ENCODE assay signal across 11 cellular contexts in genomic region chr7:87474046-87474445, GRCh38. TPM values are rescaled to one million over a fixed set of nuclear protein-coding genes. Genes with fewer than 3 reads are reported as not detected.
DNase-seq lines count a peak whose midpoint lies in the region; ATAC-seq and TF ChIP-seq lines count a peak whose summit lies in the region.
"Had no signal": no experiment of that assay in that cellular context is flagged by ENCODE, and none has a peak within 500 bp of the region (broad histone marks: within the 10 kb centered on the region; RNA-seq: fewer than 3 reads in every experiment).

No MANE protein-coding gene starts in this region.

- H3K4me3 ChIP-seq in GM23248, result peak overlapping the region; percentile 72
- peak overlapping the region; percentile 62 for H3K4me3 ChIP-seq in OCI-LY7 (ENCODE audit: low read depth, low read length, poor library complexity, severe bottlenecking)
- H3K4me3 ChIP-seq in CD8-positive, alpha-beta T cell (ENCODE audit: low read depth, low read length), result no peak overlapping the region

- H3K4me2 ChIP-seq in GM23248 (ENCODE audit: unreplicated experiment) (peak overlapping the region; percentile 91), OCI-LY7 (ENCODE audit: low read length) (peak overlapping the region; percentile 94)

- WGBS in GM23248 (ENCODE audit: low coverage in 1 of 2, low lambda C conversion rate in 2 of 2, missing lambda C conversion rate in 2 of 2), 2 experiments, result 12 to 22% methylated on average over 2 of the region's 2 CpGs

- peaks cover 31% of the 10 kb centered on the region for H3K4me1 Mint-ChIP-seq in memory B cell
- H3K4me1 Mint-ChIP-seq in CD8-positive, alpha-beta T cell (ENCODE audit: low read depth), result peaks cover 14% of the 10 kb centered on the region

- peak overlapping the region; percentile 72; the same call in 1 of the 2 replicates for H3K9ac ChIP-seq in GM23248

- H3K9me2 ChIP-seq in GM23248 (ENCODE audit: insufficient read depth) (no peaks in the 10 kb centered on the region), OCI-LY7 (ENCODE audit: insufficient read depth, low read length) (no peaks in the 10 kb centered on the region)

- CTCF ChIA-PET in OCI-LY7 (lab: Charles Lee; ENCODE audit: unreplicated experiment), result no interaction called here
- CTCF ChIA-PET in CD8-positive, alpha-beta T cell (lab: Charles Lee), result no interaction called here

- H3K27me3 Mint-ChIP-seq in memory B cell, result no peaks in the 10 kb centered on the region
- H3K27me3 Mint-ChIP-seq in CD8-positive, alpha-beta T cell (ENCODE audit: low read depth), result peaks cover 37% of the 10 kb centered on the region

- TF ChIP-seq CTCF in OCI-LY7 (conservative IDR thresholded peaks at IDR 0.05; ENCODE audit: low read length), result no peak
- TF ChIP-seq CTCF in CD8-positive, alpha-beta T cell (IDR thresholded peaks at IDR 0.05), result no peak

- in situ Hi-C loops in GM23248 (cut with MboI), result no loop called here

- H3K36me3 ChIP-seq in GM23248 (ENCODE audit: low read depth) (no peaks in the 10 kb centered on the region), OCI-LY7 (ENCODE audit: insufficient read depth, low read length) (no peaks in the 10 kb centered on the region)
- H3K36me3 ChIP-seq in CD8-positive, alpha-beta T cell (ENCODE audit: insufficient read depth, low read length), result no peaks in the 10 kb centered on the region

- no peaks in the 10 kb centered on the region for H4K20me1 ChIP-seq in GM23248 (ENCODE audit: insufficient read depth)
- no peaks in the 10 kb centered on the region for H4K20me1 ChIP-seq in OCI-LY7 (ENCODE audit: insufficient read depth, low read length)

- no TSS peak for BruUV-seq in OCI-LY7 (replicated peaks; lab: Mats Ljungman, UMichigan)

- peaks cover 6% of the 10 kb centered on the region for H3K36me3 Mint-ChIP-seq in memory B cell
- no peaks in the 10 kb centered on the region for H3K36me3 Mint-ChIP-seq in CD8-positive, alpha-beta T cell
- H3K36me3 Mint-ChIP-seq: CD4-positive, alpha-beta memory T cell had no signal

- no peaks in the 10 kb centered on the region for H3K9me3 ChIP-seq in GM23248 (ENCODE audit: low read depth)
- H3K9me3 ChIP-seq in OCI-LY7 (ENCODE audit: low read length), result no peaks in the 10 kb centered on the region
- H3K9me3 ChIP-seq in CD8-positive, alpha-beta T cell (ENCODE audit: low read length), result no peaks in the 10 kb centered on the region

- no peak for ATAC-seq in memory B cell (ENCODE audit: low read depth)
- ATAC-seq in CD8-positive, alpha-beta T cell, result no peak

- H3K9me3 Mint-ChIP-seq in memory B cell, result no peaks in the 10 kb centered on the region
- no peaks in the 10 kb centered on the region for H3K9me3 Mint-ChIP-seq in CD8-positive, alpha-beta T cell

- no peaks in the 10 kb centered on the region for H3F3A ChIP-seq in GM23248 (ENCODE audit: insufficient read depth)

- H3K4me3 Mint-ChIP-seq in memory B cell, result peak overlapping the region; percentile 85
- no peak overlapping the region for H3K4me3 Mint-ChIP-seq in CD8-positive, alpha-beta T cell

- H3K27ac ChIP-seq in GM23248 (peak overlapping the region; percentile 55; the same call in 1 of the 2 replicates), OCI-LY7 (ENCODE audit: low read depth, low read length, poor library complexity, severe bottlenecking) (peak overlapping the region; percentile 26)
- H3K27ac ChIP-seq in CD8-positive, alpha-beta T cell (ENCODE audit: low read depth, low read length), result no peak overlapping the region

- H2AFZ ChIP-seq in GM23248 (peak overlapping the region; percentile 85; the same call in 1 of the 2 replicates), OCI-LY7 (ENCODE audit: low read length) (no peak overlapping the region; the same call in 1 of the 2 replicates)

- peaks cover 14% of the 10 kb centered on the region for H3K4me1 ChIP-seq in GM23248 (ENCODE audit: insufficient read depth)
- H3K4me1 ChIP-seq in OCI-LY7 (ENCODE audit: insufficient read depth, low read length, poor library complexity, severe bottlenecking), result peaks cover 18% of the 10 kb centered on the region
- H3K4me1 ChIP-seq in CD8-positive, alpha-beta T cell (ENCODE audit: insufficient read depth, low read length), result peaks cover 5% of the 10 kb centered on the region

- DNase-seq in EH (ENCODE audit: low read depth) (peak; percentile 27), GM23248 (peak; percentile 20), OCI-LY7 (ENCODE audit: low spot score) (no peak), memory B cell (ENCODE audit: low spot score in 2 of 2) (no peak), COLO829 (ENCODE audit: low spot score) (no peak)
- no peak for DNase-seq in stimulated activated naive CD4-positive, alpha-beta T cell (lab: John Stamatoyannopoulos, UW)
- DNase-seq in CD8-positive, alpha-beta T cell, result no peak
- DNase-seq in effector CD4-positive, alpha-beta T cell, result no peak
- DNase-seq: amniotic stem cell; CD4-positive, alpha-beta memory T cell; NCI-H510A treated with DMSO at 0.1 percent for 48 hours had no signal

- H3K27me3 ChIP-seq in GM23248 (replicated peaks; ENCODE audit: insufficient read depth), result peaks cover 11% of the 10 kb centered on the region; the same call in 1 of the 2 replicates
- no peaks in the 10 kb centered on the region for H3K27me3 ChIP-seq in CD8-positive, alpha-beta T cell (ENCODE audit: insufficient read depth, low read length)

- no peaks in the 10 kb centered on the region for H3K79me2 ChIP-seq in GM23248 (ENCODE audit: insufficient read depth)
- no peaks in the 10 kb centered on the region for H3K79me2 ChIP-seq in OCI-LY7 (ENCODE audit: insufficient read depth, low read depth, low read length)

- POLR2A ChIA-PET in OCI-LY7 (lab: Charles Lee), result interaction anchor here (0.6 to 0.7 kb wide), 3 partner anchors 12 to 252 kb away, joined by 3 read pairs; no protein-coding TSS in a partner anchor
- POLR2A ChIA-PET in CD8-positive, alpha-beta T cell (lab: Charles Lee), result no interaction called here

- intact Hi-C loops in OCI-LY7 (cut with micrococcal nuclease; ENCODE audit: unreplicated experiment), result loop anchor here (1.0 to 10.0 kb wide), 3 partner anchors 129 to 741 kb away; partner anchors contain the start of genes CROT and DMTF1
- intact Hi-C loops in CD8-positive, alpha-beta T cell (cut with DNase I, micrococcal nuclease), result no loop called here

- peak overlapping the region; percentile 94 for H3K27ac Mint-ChIP-seq in memory B cell
- no peak overlapping the region for H3K27ac Mint-ChIP-seq in CD8-positive, alpha-beta T cell
- H3K27ac Mint-ChIP-seq: CD4-positive, alpha-beta memory T cell had no signal

RNA-seq across cellular contexts. Expression of gene ABCB4, which starts 1.4 kb away (rescaled TPM):
- 0.43 and 0.51 TPM in 2 replicates for total RNA-seq in GM23248 (2014; rRNA removed; shearing (Covaris generic))
- 0.73 and 0.77 TPM in 2 replicates for polyA plus RNA-seq in GM23248 (2016; fragmentation: Nextera tagmentation; extraction: Ambion mirVana)
- not detected in 2 replicates for total RNA-seq in OCI-LY7 (2014; rRNA removed; shearing (Covaris generic))
- total RNA-seq in OCI-LY7 (2022), result 1.2 TPM in 2 replicates
- total RNA-seq in CD8-positive, alpha-beta T cell, result under 1 TPM; 0.16 to 0.25 TPM
- total RNA-seq: CD4-positive, alpha-beta memory T cell had no signal

Comparison
In these comparisons a context has a peak if more than half of its experiments do, and no peak if none do; other contexts are left out.
1. DNase-seq: peak in EH (single experiment) and GM23248 (single experiment); none in OCI-LY7 (single experiment), memory B cell (0 of 2), stimulated activated naive CD4-positive, alpha-beta T cell (0 of 6), COLO829 (single experiment), CD8-positive, alpha-beta T cell (0 of 7) and effector CD4-positive, alpha-beta T cell (single experiment).